In genomic region chr11:64887757-64888405, GRCh38 we compare ENCODE assay signal across 9 cellular contexts. TPM values are rescaled to one million over a fixed set of nuclear protein-coding genes. Genes with fewer than 3 reads are reported as not detected.
DNase-seq lines count a peak whose midpoint lies in the region; ATAC-seq and TF ChIP-seq lines count a peak whose summit lies in the region.
"Had no signal": no experiment of that assay in that cellular context is flagged by ENCODE, and none has a peak within 500 bp of the region (broad histone marks: within the 10 kb centered on the region; RNA-seq: fewer than 3 reads in every experiment).

No MANE protein-coding gene starts in this region.

- peak; percentile 89 for TF ChIP-seq CTCF in astrocyte of the cerebellum (IDR thresholded peaks at IDR 0.05; ENCODE audit: low read depth, low read length, missing control alignments)

- H3K4me3 ChIP-seq in astrocyte of the cerebellum (ENCODE audit: low read depth, low read length) (no peak overlapping the region), iPS-18c (ENCODE audit: insufficient read depth, low read depth, low read length) (0 out of 2 replicates have a peak overlapping the region, but pooled peaks have one; percentile 11), skin epidermis (peak overlapping the region in 1 of 7 experiments; percentile 19)

- ATAC-seq in GM21381 (IDR thresholded peaks at IDR 0.05; ENCODE audit: unreplicated experiment) = peak; percentile 68
- ATAC-seq in HG03039 (IDR thresholded peaks at IDR 0.05; ENCODE audit: unreplicated experiment) = no peak

- H3K9me3 ChIP-seq in iPS-18c (ENCODE audit: control insufficient read depth, insufficient read depth, low read length) = no peaks in the 10 kb centered on the region

- DNase-seq in COLO668 (lab: John Stamatoyannopoulos, UW; ENCODE audit: unreplicated experiment) = peak; percentile 79
- DNase-seq in M059J (ENCODE audit: low read depth) = peak; percentile 47
- DNase-seq in T-helper 22 cell (ENCODE audit: low read depth) = peak; percentile 66
- DNase-seq in astrocyte of the cerebellum (ENCODE audit: low read depth) = no peak

- H3K27ac ChIP-seq in skin epidermis = peak overlapping the region in 16 of 21 experiments; percentile 5 to 63 (median 42)

- in situ Hi-C loops in astrocyte of the cerebellum (cut with HindIII; ENCODE audit: low sequenced_read_pairs) = no loop called here

RNA-seq across cellular contexts. Expression of gene EHD1, which starts 9.5 kb away (rescaled TPM):
- total RNA-seq in M059J (2014; rRNA removed; shearing (Covaris generic)) = 38.4 and 57.9 TPM in 2 replicates

RNA-seq across cellular contexts. Expression of gene ATG2A, which starts 29.1 kb away (rescaled TPM):
- total RNA-seq in M059J (2014; rRNA removed; shearing (Covaris generic)) = 12.6 and 16.0 TPM in 2 replicates

RNA-seq across cellular contexts. Expression of gene PPP2R5B, which starts 36.6 kb away (rescaled TPM):
- 21.5 and 39.7 TPM in 2 replicates for total RNA-seq in M059J (2014; rRNA removed; shearing (Covaris generic))

RNA-seq across cellular contexts. Expression of gene CDC42BPG, which starts 43.4 kb away (rescaled TPM):
- 0.02 and 0.54 TPM in 2 replicates for total RNA-seq in M059J (2014; rRNA removed; shearing (Covaris generic))

RNA-seq across cellular contexts. Expression of gene GPHA2, which starts 47.8 kb away (rescaled TPM):
- not detected in 2 replicates for total RNA-seq in M059J (2014; rRNA removed; shearing (Covaris generic))
- total RNA-seq: dermis microvascular lymphatic vessel endothelial cell had no signal
